In the genomic region with DNA sequence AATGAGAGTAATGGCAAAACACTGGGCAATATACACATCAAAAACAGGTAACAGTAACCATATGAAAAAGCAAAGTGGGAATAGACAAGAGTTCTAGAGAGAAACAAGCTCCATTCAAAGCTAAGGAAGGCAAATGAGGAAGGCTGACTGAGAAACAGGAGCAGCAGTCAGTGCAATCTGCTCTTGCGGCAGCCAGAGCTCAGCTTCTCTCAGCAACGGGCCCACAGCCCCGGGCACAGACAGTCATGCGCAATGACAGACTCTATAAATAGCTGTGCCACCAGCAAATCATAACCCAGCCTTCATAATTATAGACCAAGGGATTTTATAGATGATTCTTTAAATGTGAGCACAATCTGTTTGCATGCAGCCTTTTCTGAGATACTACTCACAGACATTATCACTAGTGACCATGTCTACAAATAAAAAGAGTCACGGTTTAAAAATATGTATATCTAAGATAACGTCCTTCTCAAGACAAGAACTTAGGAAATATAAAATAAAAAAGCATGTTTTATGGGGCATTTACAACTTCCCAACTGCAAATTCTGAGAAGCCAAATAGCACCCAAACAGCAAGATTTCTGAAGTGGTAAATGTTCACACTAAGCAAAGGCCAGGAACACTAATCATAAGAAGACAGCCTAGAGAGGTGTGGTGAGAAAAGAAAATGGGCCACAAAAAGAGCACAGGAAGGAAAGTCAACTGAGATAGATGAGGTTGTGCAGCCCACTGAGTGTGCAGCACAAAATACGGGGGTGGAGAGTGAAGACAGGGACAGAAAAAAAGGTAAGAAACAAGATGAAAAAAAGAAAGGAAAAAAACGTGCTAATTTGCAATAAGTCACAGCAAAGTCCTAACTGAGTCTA, we compare ENCODE assay signal across 12 cellular contexts. TPM values are rescaled to one million over a fixed set of nuclear protein-coding genes. Genes with fewer than 3 reads are reported as not detected.
DNase-seq lines count a peak whose midpoint lies in the region; TF ChIP-seq lines count a peak whose summit lies in the region.
"Had no signal": no experiment of that assay in that cellular context is flagged by ENCODE, and none has a peak within 500 bp of the region (broad histone marks: within the 10 kb centered on the region; RNA-seq: fewer than 3 reads in every experiment).

No MANE protein-coding gene starts in this region.

- 63 to 77% methylated on average over 8 of the region's 8 CpGs for WGBS in testis, 2 donors

- intact Hi-C loops in testis (cut with DNase I; ENCODE audit: low total_unique reads), result no loop called here

- no peaks in the 10 kb centered on the region for H3K9me3 ChIP-seq in testis
- no peaks in the 10 kb centered on the region for H3K9me3 ChIP-seq in effector memory CD4-positive, alpha-beta T cell (ENCODE audit: control insufficient read depth, low read length)
- H3K9me3 ChIP-seq: spleen had no signal

- no peaks in the 10 kb centered on the region for H3K36me3 ChIP-seq in testis (ENCODE audit: low read depth, missing control alignments)
- no peaks in the 10 kb centered on the region for H3K36me3 ChIP-seq in effector memory CD4-positive, alpha-beta T cell (ENCODE audit: control insufficient read depth, insufficient read depth, low read length)
- H3K36me3 ChIP-seq: spleen had no signal

- H3K4me1 ChIP-seq in testis, result no peaks in the 10 kb centered on the region
- no peaks in the 10 kb centered on the region for H3K4me1 ChIP-seq in effector memory CD4-positive, alpha-beta T cell (ENCODE audit: control insufficient read depth, insufficient read depth, low read length, poor library complexity, severe bottlenecking)
- H3K4me1 ChIP-seq: spleen had no signal

- DNase-seq in activated gamma-delta T cell treated with anti-CD3 and anti-CD28 coated beads, Interleukin-2, amount 50 U/mL, for 16 hours (ENCODE audit: low read depth), result peak; percentile 1
- no peak for DNase-seq in activated gamma-delta T cell treated with Interleukin-2 at 50 U/mL for 16 hours
- DNase-seq in NCI-H446 (lab: John Stamatoyannopoulos, UW), result peak; percentile 70 to 85
- peak; percentile 26 for DNase-seq in fibroblast of villous mesenchyme (ENCODE audit: low read depth)
- peak; percentile 23 for DNase-seq in testis
- DNase-seq in effector memory CD4-positive, alpha-beta T cell, result no peak
- no peak for DNase-seq in activated T-cell treated with anti-CD3 and anti-CD28 coated beads, Interleukin-2, amount 50 U/mL, for 48 hours
- DNase-seq in stimulated activated CD4-positive, alpha-beta T cell treated with anti-CD3 and anti-CD28 coated beads, Interleukin-12 subunit alpha, Interleukin-12 subunit beta, amount 100 ng/mL, for 4 hours, result no peak
- DNase-seq: ACHN, NCI-H1048, spleen, T-helper 2 cell had no signal

- TF ChIP-seq CTCF in fibroblast of villous mesenchyme (IDR thresholded peaks at IDR 0.05; ENCODE audit: insufficient read depth, low read depth, low read length) (no peak), testis (IDR thresholded peaks at IDR 0.05) (no peak)

- H3K27ac ChIP-seq in testis, result no peak overlapping the region
- H3K27ac ChIP-seq in effector memory CD4-positive, alpha-beta T cell (ENCODE audit: insufficient read depth, low read length, poor library complexity, severe bottlenecking), result no peak overlapping the region
- H3K27ac ChIP-seq: spleen had no signal

- H3K4me3 ChIP-seq in fibroblast of villous mesenchyme (ENCODE audit: low read depth, low read length) (no peak overlapping the region), testis (no peak overlapping the region)
- no peak overlapping the region for H3K4me3 ChIP-seq in effector memory CD4-positive, alpha-beta T cell (ENCODE audit: insufficient read depth, low read depth, low read length, poor library complexity, severe bottlenecking)
- H3K4me3 ChIP-seq: spleen had no signal

- no peaks in the 10 kb centered on the region for H3K27me3 ChIP-seq in testis
- no peaks in the 10 kb centered on the region for H3K27me3 ChIP-seq in effector memory CD4-positive, alpha-beta T cell (replicated peaks; ENCODE audit: control insufficient read depth, insufficient read depth, low read length, poor library complexity, severe bottlenecking)

- TF ChIP-seq POLR2A in testis (IDR thresholded peaks at IDR 0.05), result no peak

RNA-seq across cellular contexts. Expression of a gene that starts 39.9 kb away (rescaled TPM):
- total RNA-seq in fibroblast of villous mesenchyme (11.0 and 13.4 TPM in 2 replicates), testis (1 to 10 TPM; 1.0 to 1.4 TPM)
- polyA plus RNA-seq in testis (ENCODE audit: insufficient read depth, low read depth, low replicate concordance), result 0.87 TPM

Comparison
In these comparisons a context has a peak if more than half of its experiments do, and no peak if none do; other contexts are left out.
1. DNase-seq: peak in activated gamma-delta T cell treated with anti-CD3 and anti-CD28 coated beads, Interleukin-2, amount 50 U/mL, for 16 hours (single experiment), NCI-H446 (2 of 2), fibroblast of villous mesenchyme (single experiment) and testis (single experiment); none in activated gamma-delta T cell treated with Interleukin-2 at 50 U/mL for 16 hours (single experiment), effector memory CD4-positive, alpha-beta T cell (0 of 3), activated T-cell treated with anti-CD3 and anti-CD28 coated beads, Interleukin-2, amount 50 U/mL, for 48 hours (0 of 2) and stimulated activated CD4-positive, alpha-beta T cell treated with anti-CD3 and anti-CD28 coated beads, Interleukin-12 subunit alpha, Interleukin-12 subunit beta, amount 100 ng/mL, for 4 hours (single experiment).